14 cellular contexts compared by ENCODE assay signal in genomic region chr11:68609761-68610160, GRCh38.
A peak's percentile ranks its signal among the peaks of the same experiment; 100 is the strongest.
DNase-seq lines count a peak whose midpoint lies in the region; ATAC-seq, FAIRE-seq and TF ChIP-seq lines count a peak whose summit lies in the region.
"Had no signal": no experiment of that assay in that cellular context is flagged by ENCODE, and none has a peak within 500 bp of the region (broad histone marks: within the 10 kb centered on the region; RNA-seq: fewer than 3 reads in every experiment).

No MANE protein-coding gene starts in this region.

- no peaks in the 10 kb centered on the region for H3K4me1 ChIP-seq in GM23338 (ENCODE audit: insufficient read depth)

- H3K4me1 Mint-ChIP-seq in GM23338 (peaks cover 4% of the 10 kb centered on the region; the same call in 2 of the 3 replicates), progenitor cell of endocrine pancreas (ENCODE audit: low read depth) (no peaks in the 10 kb centered on the region)

- no peaks in the 10 kb centered on the region for H3K27me3 ChIP-seq in GM23338 (ENCODE audit: insufficient read depth)

- H4K20me1 ChIP-seq in GM23338 (replicated peaks; ENCODE audit: insufficient read depth) = peaks cover 3% of the 10 kb centered on the region

- 0 out of 2 replicates have a peak, but pooled peaks cover 3% of the 10 kb centered on the region for H3K79me2 ChIP-seq in GM23338 (replicated peaks; ENCODE audit: insufficient read depth)

- FAIRE-seq in HTR-8/SVneo (lab: Jason Lieb, UNC) = peak; percentile 4

- ATAC-seq in GM23338 (peak; percentile 29), esophagus mucosa (peak; percentile 10), HG03442 (IDR thresholded peaks at IDR 0.05; ENCODE audit: unreplicated experiment) (no peak)

- peaks cover 38% of the 10 kb centered on the region for H3K36me3 ChIP-seq in GM23338 (ENCODE audit: insufficient read depth)

- H3K4me2 ChIP-seq in GM23338 = no peak overlapping the region

- H3K27ac ChIP-seq in GM23338 (ENCODE audit: low read depth) = peak overlapping the region; percentile 22; the same call in 1 of the 2 replicates
- H3K27ac ChIP-seq: HL-60 had no signal

- TF ChIP-seq CTCF in GM23338 (conservative IDR thresholded peaks at IDR 0.05; ENCODE audit: low read depth in 2 of 2) = no peak
- no peak for TF ChIP-seq CTCF in progenitor cell of endocrine pancreas (IDR thresholded peaks at IDR 0.05; ENCODE audit: unreplicated experiment)
- no peak for TF ChIP-seq CTCF in GM10266 (IDR thresholded peaks at IDR 0.05; ENCODE audit: control insufficient read depth, insufficient read depth, low read depth, missing control alignments)

- H3K36me3 Mint-ChIP-seq in GM23338 (ENCODE audit: low read depth) = peaks cover 91% of the 10 kb centered on the region
- H3K36me3 Mint-ChIP-seq in progenitor cell of endocrine pancreas (ENCODE audit: insufficient read depth) = peaks cover 39% of the 10 kb centered on the region

- H3K9me3 Mint-ChIP-seq in GM23338 = no peaks in the 10 kb centered on the region
- H3K9me3 Mint-ChIP-seq in progenitor cell of endocrine pancreas (ENCODE audit: low read depth) = no peaks in the 10 kb centered on the region
- H3K9me3 Mint-ChIP-seq: CD4-positive, alpha-beta T cell had no signal

- H3F3A ChIP-seq in GM23338 (replicated peaks; ENCODE audit: low read depth) = peaks cover 5% of the 10 kb centered on the region; the same call in 1 of the 2 replicates

- no peak overlapping the region for H2AFZ ChIP-seq in GM23338

- H3K4me3 Mint-ChIP-seq in GM23338 = no peak overlapping the region
- H3K4me3 Mint-ChIP-seq in progenitor cell of endocrine pancreas (ENCODE audit: low read depth) = no peak overlapping the region
- H3K4me3 Mint-ChIP-seq: CD4-positive, alpha-beta T cell had no signal

- H3K27ac Mint-ChIP-seq in GM23338 = peak overlapping the region; percentile 69; the same call in 1 of the 2 replicates
- peak overlapping the region; percentile 89 for H3K27ac Mint-ChIP-seq in progenitor cell of endocrine pancreas
- H3K27ac Mint-ChIP-seq: CD4-positive, alpha-beta T cell had no signal

- H3K27me3 Mint-ChIP-seq in GM23338 (ENCODE audit: insufficient read depth, low read depth, poor library complexity) = no peaks in the 10 kb centered on the region
- no peaks in the 10 kb centered on the region for H3K27me3 Mint-ChIP-seq in progenitor cell of endocrine pancreas
- H3K27me3 Mint-ChIP-seq: CD4-positive, alpha-beta T cell had no signal

- no peaks in the 10 kb centered on the region for H3K9me2 ChIP-seq in GM23338 (ENCODE audit: insufficient read depth)

- DNase-seq in GM23338 (ENCODE audit: low spot score) = peak; percentile 4
- no peak for DNase-seq in HTR-8/SVneo (ENCODE audit: insufficient read length, low spot score)
- DNase-seq in progenitor cell of endocrine pancreas (ENCODE audit: low spot score, unreplicated experiment) = no peak
- DNase-seq in GM10266 (ENCODE audit: extremely low spot score) = no peak
- no peak for DNase-seq in NCI-H1417 treated with DMSO at 0.1 percent for 48 hours (lab: John Stamatoyannopoulos, UW)
- DNase-seq: CD4-positive, alpha-beta T cell; EL; NCI-H1417; NCI-H1930; NCI-H2171 treated with DMSO at 0.1 percent for 48 hours; NCI-H748 treated with DMSO at 0.1 percent for 48 hours had no signal

- H3K4me3 ChIP-seq in GM23338 = no peak overlapping the region

TF ChIP-seq in GM23338, 12 proteins besides CTCF, POLR2A, EP300 and RAD21:
- TF ChIP-seq STAT1 (IDR thresholded peaks at IDR 0.05; ENCODE audit: unreplicated experiment) = no peak
- TF ChIP-seq ETS1 (IDR thresholded peaks at IDR 0.05) = no peak
